ENCODE assay signal across 17 cellular contexts in the genomic region with DNA sequence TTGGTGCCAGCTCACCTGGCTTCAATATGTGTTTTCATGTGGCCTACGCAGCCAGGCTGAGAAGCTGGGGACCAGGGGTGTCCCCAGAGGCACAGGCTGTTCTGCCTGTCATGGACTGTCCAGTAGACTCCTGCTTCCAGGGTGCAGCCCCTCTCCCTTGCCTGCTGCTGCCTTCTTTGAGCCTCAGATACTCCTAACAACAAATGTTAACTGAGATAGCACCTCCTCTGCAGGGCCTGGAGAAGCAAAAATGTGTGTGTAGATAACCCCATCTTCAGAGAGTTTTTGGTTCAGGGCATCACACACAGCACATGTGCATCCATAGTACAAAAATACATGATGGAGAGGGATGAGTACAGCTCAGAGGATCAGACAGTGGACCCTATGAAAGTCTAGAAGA. TPM values are rescaled to one million over a fixed set of nuclear protein-coding genes. Genes with fewer than 3 reads are reported as not detected.
A peak's percentile ranks its signal among the peaks of the same experiment; 100 is the strongest.
DNase-seq lines count a peak whose midpoint lies in the region; ATAC-seq and TF ChIP-seq lines count a peak whose summit lies in the region.
"Had no signal": no experiment of that assay in that cellular context is flagged by ENCODE, and none has a peak within 500 bp of the region (broad histone marks: within the 10 kb centered on the region; RNA-seq: fewer than 3 reads in every experiment).

No MANE protein-coding gene starts in this region.

- peak in 1 of 2 donors; percentile 10 for ATAC-seq in activated T-cell treated with anti-CD3 and anti-CD28 coated beads, Interleukin-2, amount 50 U/mL, for 72 hours (replicated peaks in 1 of 2)
- peak; percentile 3 for ATAC-seq in activated T-helper 17 cell treated with anti-CD3 and anti-CD28 coated beads, Interleukin-2, amount 50 U/mL, for 72 hours (replicated peaks)
- ATAC-seq in memory B cell (ENCODE audit: low read depth): no peak
- ATAC-seq: heart right ventricle, sciatic nerve had no signal

- H3K27ac ChIP-seq in tibial artery (peak overlapping the region; percentile 33 to 48), endodermal cell (ENCODE audit: low read depth, low read length) (no peak overlapping the region)

- peaks cover 86% of the 10 kb centered on the region for H3K4me1 Mint-ChIP-seq in activated T-cell treated with anti-CD3 and anti-CD28 coated beads, Interleukin-2, amount 50 U/mL, for 72 hours (ENCODE audit: low read depth)
- H3K4me1 Mint-ChIP-seq in activated T-helper 17 cell treated with anti-CD3 and anti-CD28 coated beads, Interleukin-2, amount 50 U/mL, for 72 hours: peaks cover 74% of the 10 kb centered on the region
- H3K4me1 Mint-ChIP-seq in memory B cell: peaks cover 83% of the 10 kb centered on the region
- peaks cover 49% of the 10 kb centered on the region for H3K4me1 Mint-ChIP-seq in endodermal cell

- peaks cover 33 to 49% of the 10 kb centered on the region in 2 donors for H3K36me3 Mint-ChIP-seq in activated T-cell treated with anti-CD3 and anti-CD28 coated beads, Interleukin-2, amount 50 U/mL, for 72 hours (ENCODE audit: insufficient read depth in 2 of 2)
- H3K36me3 Mint-ChIP-seq in activated T-helper 17 cell treated with anti-CD3 and anti-CD28 coated beads, Interleukin-2, amount 50 U/mL, for 72 hours (ENCODE audit: low read depth): peaks cover 100% of the 10 kb centered on the region
- H3K36me3 Mint-ChIP-seq in memory B cell: peaks cover 36% of the 10 kb centered on the region
- peaks cover 6% of the 10 kb centered on the region for H3K36me3 Mint-ChIP-seq in endodermal cell (ENCODE audit: low read depth)

- peak overlapping the region; percentile 96 to 99 for H3K4me3 Mint-ChIP-seq in activated T-cell treated with anti-CD3 and anti-CD28 coated beads, Interleukin-2, amount 50 U/mL, for 72 hours
- peak overlapping the region; percentile 85 for H3K4me3 Mint-ChIP-seq in activated T-helper 17 cell treated with anti-CD3 and anti-CD28 coated beads, Interleukin-2, amount 50 U/mL, for 72 hours
- H3K4me3 Mint-ChIP-seq in memory B cell: peak overlapping the region; percentile 9
- H3K4me3 Mint-ChIP-seq in endodermal cell: no peak overlapping the region
- H3K4me3 Mint-ChIP-seq: neural crest cell had no signal

- intact Hi-C loops in tibial artery (cut with DNase I; ENCODE audit: low total_unique reads): no loop called here

- H3K27me3 ChIP-seq in tibial artery (no peaks in the 10 kb centered on the region), endodermal cell (ENCODE audit: control insufficient read depth, insufficient read depth, low read length, poor library complexity, severe bottlenecking) (no peaks in the 10 kb centered on the region)
- H3K27me3 ChIP-seq: heart right ventricle, left lung had no signal

- TF ChIP-seq CTCF in tibial artery (IDR thresholded peaks at IDR 0.05) (no peak), endodermal cell (conservative IDR thresholded peaks at IDR 0.05) (no peak)

- no peaks in the 10 kb centered on the region for H3K36me3 ChIP-seq in tibial artery
- H3K36me3 ChIP-seq in endodermal cell (ENCODE audit: control insufficient read depth, insufficient read depth, low read length): peaks cover 7% of the 10 kb centered on the region
- H3K36me3 ChIP-seq: heart right ventricle, left lung had no signal

- DNase-seq in activated T-cell treated with anti-CD3 and anti-CD28 coated beads, Interleukin-2, amount 50 U/mL, for 72 hours: no peak
- no peak for DNase-seq in activated T-cell treated with anti-CD3 and anti-CD28 coated beads, Interleukin-2, amount 50 U/mL, for 48 hours
- DNase-seq in memory B cell (ENCODE audit: low spot score in 2 of 2): no peak
- DNase-seq in tibial artery: no peak
- DNase-seq in DMS 273 treated with DMSO at 0.1 percent for 48 hours (lab: John Stamatoyannopoulos, UW): no peak
- no peak for DNase-seq in endodermal cell
- no peak for DNase-seq in kidney tubule cell (ENCODE audit: low spot score)
- DNase-seq: activated CD4-positive, CD25-positive, alpha-beta regulatory T cell treated with anti-CD3 and anti-CD28 coated beads, Interleukin-2, amount 50 U/mL, for 72 hours; activated gamma-delta T cell treated with Interleukin-2 at 50 U/mL for 16 hours; cerebellar nuclear complex; heart right ventricle; left lung; NCI-H1417 treated with DMSO at 0.1 percent for 48 hours; NCI-H510A had no signal

- H3K27me3 Mint-ChIP-seq in activated T-cell treated with anti-CD3 and anti-CD28 coated beads, Interleukin-2, amount 50 U/mL, for 72 hours (ENCODE audit: low read depth): no peaks in the 10 kb centered on the region
- no peaks in the 10 kb centered on the region for H3K27me3 Mint-ChIP-seq in activated T-helper 17 cell treated with anti-CD3 and anti-CD28 coated beads, Interleukin-2, amount 50 U/mL, for 72 hours
- no peaks in the 10 kb centered on the region for H3K27me3 Mint-ChIP-seq in memory B cell
- H3K27me3 Mint-ChIP-seq in endodermal cell (ENCODE audit: insufficient read depth): peaks cover 5% of the 10 kb centered on the region

- H3K27ac Mint-ChIP-seq in activated T-cell treated with anti-CD3 and anti-CD28 coated beads, Interleukin-2, amount 50 U/mL, for 72 hours: peak overlapping the region; percentile 99
- peak overlapping the region; percentile 92 for H3K27ac Mint-ChIP-seq in activated T-helper 17 cell treated with anti-CD3 and anti-CD28 coated beads, Interleukin-2, amount 50 U/mL, for 72 hours
- H3K27ac Mint-ChIP-seq in memory B cell (peak overlapping the region; percentile 93), endodermal cell (no peak overlapping the region)

- H3K9ac ChIP-seq in endodermal cell (ENCODE audit: extremely low read depth, low read length, poor library complexity, severe bottlenecking): no peak overlapping the region

- H3K4me1 ChIP-seq in tibial artery (peaks cover 5 to 80% (median 49%) of the 10 kb centered on the region in 4 donors), endodermal cell (ENCODE audit: control insufficient read depth, insufficient read depth, low read length) (peaks cover 7% of the 10 kb centered on the region)

- no peaks in the 10 kb centered on the region for H3K9me3 ChIP-seq in tibial artery
- H3K9me3 ChIP-seq in endodermal cell (ENCODE audit: control insufficient read depth, low read length): no peaks in the 10 kb centered on the region
- H3K9me3 ChIP-seq: heart right ventricle, left lung had no signal

- 95 to 100% methylated on average over 1 of the region's 1 CpG for WGBS in endodermal cell (ENCODE audit: insufficient coverage in 1 of 2, insufficient read length in 1 of 2), 2 experiments

- no peak overlapping the region for H3K4me3 ChIP-seq in tibial artery
- no peak overlapping the region for H3K4me3 ChIP-seq in endodermal cell (ENCODE audit: low read length)
- H3K4me3 ChIP-seq: heart right ventricle, left lung had no signal

- H3K9me3 Mint-ChIP-seq in activated T-cell treated with anti-CD3 and anti-CD28 coated beads, Interleukin-2, amount 50 U/mL, for 72 hours: peaks cover 0 to 1% of the 10 kb centered on the region in 2 donors
- no peaks in the 10 kb centered on the region for H3K9me3 Mint-ChIP-seq in activated T-helper 17 cell treated with anti-CD3 and anti-CD28 coated beads, Interleukin-2, amount 50 U/mL, for 72 hours
- H3K9me3 Mint-ChIP-seq in memory B cell (peaks cover 1% of the 10 kb centered on the region), endodermal cell (no peaks in the 10 kb centered on the region)

RNA-seq across cellular contexts. Expression of a gene that starts 5.9 kb away (rescaled TPM):
- 100 to 1,000 TPM; 117 to 137 TPM for total RNA-seq in activated T-cell treated with anti-CD3 and anti-CD28 coated beads, Interleukin-2, amount 50 U/mL, for 72 hours
- total RNA-seq in activated T-helper 17 cell treated with anti-CD3 and anti-CD28 coated beads, Interleukin-2, amount 50 U/mL, for 72 hours: 100 to 1,000 TPM; 129 to 170 TPM
- 10 to 100 TPM; 29.6 to 39.5 TPM for total RNA-seq in endodermal cell
- 16.1 TPM for polyA plus RNA-seq in endodermal cell (2013, experiment 1 of 2)
- polyA plus RNA-seq in endodermal cell (2013, experiment 2 of 2): 14.5 TPM
